Comparison of ENCODE assay signal across 9 cellular contexts in the genomic region with DNA sequence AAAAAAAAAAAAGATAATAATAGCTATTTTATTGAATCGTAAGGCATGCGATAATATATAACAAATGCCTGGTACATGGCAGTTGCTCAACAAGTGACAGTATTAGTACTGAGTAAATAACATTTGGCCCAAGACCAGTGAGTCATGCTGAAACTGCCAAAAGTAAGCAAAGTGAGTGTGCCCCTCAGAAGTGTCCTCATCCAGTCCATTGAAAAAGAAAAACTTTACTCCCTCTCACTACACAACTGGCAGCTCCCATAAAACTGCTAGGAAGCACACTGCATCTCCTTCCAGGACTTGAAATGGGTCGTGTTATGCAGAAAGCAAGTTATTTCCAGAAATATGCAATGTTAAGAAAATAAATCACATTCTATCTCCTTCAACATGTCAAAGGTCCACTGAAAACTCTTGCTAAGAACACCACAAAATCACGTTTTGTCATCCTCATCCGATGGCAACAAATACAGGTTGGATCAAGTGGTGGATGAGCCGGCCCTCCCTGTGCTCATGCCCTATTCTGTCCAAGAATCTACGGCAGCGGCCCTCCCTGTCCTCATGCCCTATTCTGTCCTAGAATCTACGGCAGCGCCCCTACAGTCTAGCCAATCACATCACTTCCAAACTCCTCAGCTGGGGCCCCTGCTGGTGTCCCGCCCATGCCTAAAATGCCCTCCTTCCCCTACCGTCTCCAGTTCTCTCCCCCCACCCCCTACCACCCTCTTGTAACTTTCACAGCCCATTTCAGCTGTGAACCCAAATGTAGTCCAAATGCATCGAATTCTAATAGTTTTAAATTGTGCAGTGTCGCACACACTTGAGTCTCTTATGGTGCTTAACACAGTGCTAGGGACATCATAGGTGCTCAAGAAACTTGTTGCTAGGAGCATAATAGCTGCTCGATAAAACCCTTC. TPM values are rescaled to one million over a fixed set of nuclear protein-coding genes. Genes with fewer than 3 reads are reported as not detected.
A peak's percentile ranks its signal among the peaks of the same experiment; 100 is the strongest.
DNase-seq lines count a peak whose midpoint lies in the region; ATAC-seq and TF ChIP-seq lines count a peak whose summit lies in the region.
"Had no signal": no experiment of that assay in that cellular context is flagged by ENCODE, and none has a peak within 500 bp of the region (broad histone marks: within the 10 kb centered on the region; RNA-seq: fewer than 3 reads in every experiment).

No MANE protein-coding gene starts in this region.

- no peak for TF ChIP-seq EP300 in stomach (IDR thresholded peaks at IDR 0.05)

- no peaks in the 10 kb centered on the region for H3K9me3 ChIP-seq in SK-N-MC (ENCODE audit: low read depth, low read length)
- no peaks in the 10 kb centered on the region for H3K9me3 ChIP-seq in heart left ventricle
- no peaks in the 10 kb centered on the region for H3K9me3 ChIP-seq in stomach

- intact Hi-C loops in heart left ventricle (cut with DNase I) = loop anchor here in 3 of 10 donors (2.0 to 10.0 kb wide), 3 partner anchors 42 to 370 kb away; a partner anchor contains a TSS
- intact Hi-C loops in stomach (cut with DNase I; ENCODE audit: low total_unique reads) = no loop called here

- 65 to 68% (median 66%) methylated on average over 15 of the region's 15 CpGs for WGBS in heart left ventricle, 4 donors
- WGBS in stomach, 5 donors = 57 to 67% (median 58%) methylated on average over 15 of the region's 15 CpGs

- no peak for TF ChIP-seq POLR2A in heart left ventricle (IDR thresholded peaks at IDR 0.05)
- TF ChIP-seq POLR2A in stomach (IDR thresholded peaks at IDR 0.05) = no peak

- H3K4me3 ChIP-seq in SK-N-MC (peak overlapping the region; percentile 98), heart left ventricle (peak overlapping the region in 4 of 12 donors; percentile 66 to 96 (median 72)), stomach (peak overlapping the region in 3 of 4 donors; percentile 78 to 93 (median 85))

- peaks cover 4% of the 10 kb centered on the region; the same call in 1 of the 2 replicates for H3K36me3 ChIP-seq in SK-N-MC (ENCODE audit: insufficient read depth, low read length)
- H3K36me3 ChIP-seq in heart left ventricle = no peaks in the 10 kb centered on the region
- peaks cover 0 to 5% (median 0%) of the 10 kb centered on the region in 4 donors for H3K36me3 ChIP-seq in stomach

- peaks cover 0 to 34% (median 0%) of the 10 kb centered on the region in 9 donors for H3K27me3 ChIP-seq in heart left ventricle
- H3K27me3 ChIP-seq in stomach = peaks cover 0 to 27% (median 0%) of the 10 kb centered on the region in 3 donors

- DNase-seq in NCI-H345 (lab: John Stamatoyannopoulos, UW) = peak; percentile 8
- no peak for DNase-seq in NCI-H345 treated with DMSO at 0.1 percent for 48 hours (lab: John Stamatoyannopoulos, UW; ENCODE audit: unreplicated experiment)
- no peak for DNase-seq in SK-N-MC (ENCODE audit: low read depth, low spot score)
- DNase-seq in heart left ventricle = peak in 4 of 5 donors; percentile 28 to 63 (median 42)
- DNase-seq in stomach = no peak
- DNase-seq in NCI-H2196 (lab: John Stamatoyannopoulos, UW; ENCODE audit: unreplicated experiment) = no peak
- DNase-seq: ACHN had no signal

- peak; percentile 27 to 47 (median 41) for ATAC-seq in heart left ventricle
- no peak for ATAC-seq in HG02852 (IDR thresholded peaks at IDR 0.05; ENCODE audit: unreplicated experiment)
- no peak for ATAC-seq in HG03460 (IDR thresholded peaks at IDR 0.05; ENCODE audit: unreplicated experiment)

- peak in 1 of 12 donors; percentile 17 for TF ChIP-seq CTCF in heart left ventricle (IDR thresholded peaks at IDR 0.05)
- no peak for TF ChIP-seq CTCF in stomach (IDR thresholded peaks at IDR 0.05)

- no peak overlapping the region for H3K9ac ChIP-seq in SK-N-MC (ENCODE audit: insufficient read length)

- peak overlapping the region; percentile 37; the same call in 1 of the 2 replicates for H3K27ac ChIP-seq in SK-N-MC
- H3K27ac ChIP-seq in heart left ventricle = peak overlapping the region in 4 of 12 donors; percentile 7 to 44 (median 32)
- H3K27ac ChIP-seq in stomach = peak overlapping the region in 4 of 5 donors; percentile 41 to 95 (median 94)

- peaks cover 0 to 47% (median 20%) of the 10 kb centered on the region in 12 donors for H3K4me1 ChIP-seq in heart left ventricle
- H3K4me1 ChIP-seq in stomach = peaks cover 22 to 66% (median 45%) of the 10 kb centered on the region in 4 donors

RNA-seq across cellular contexts. Expression of a gene that starts 12.5 kb away (rescaled TPM):
- total RNA-seq in heart left ventricle (10 to 100 TPM in 2 of 9 donors, 1 to 10 TPM in 7; 2.9 to 15.2 (median 6.6) TPM), stomach (10 to 100 TPM; 20.6 to 53.3 (median 28.0) TPM)
- polyA plus RNA-seq in heart left ventricle (1 to 10 TPM; 2.2 to 3.8 TPM), stomach (1 to 10 TPM; 3.9 to 9.3 (median 8.6) TPM)

Comparison
In these comparisons a context has a peak if more than half of its experiments do, and no peak if none do; other contexts are left out.
1. DNase-seq: peak in NCI-H345 (single experiment) and heart left ventricle (4 of 5); none in NCI-H345 treated with DMSO at 0.1 percent for 48 hours (single experiment), SK-N-MC (single experiment), stomach (single experiment) and NCI-H2196 (single experiment).
2. ATAC-seq: peak in heart left ventricle (4 of 4); none in HG02852 (single experiment) and HG03460 (single experiment).